ENCODE assay signal across 2 cellular contexts in the genomic region with DNA sequence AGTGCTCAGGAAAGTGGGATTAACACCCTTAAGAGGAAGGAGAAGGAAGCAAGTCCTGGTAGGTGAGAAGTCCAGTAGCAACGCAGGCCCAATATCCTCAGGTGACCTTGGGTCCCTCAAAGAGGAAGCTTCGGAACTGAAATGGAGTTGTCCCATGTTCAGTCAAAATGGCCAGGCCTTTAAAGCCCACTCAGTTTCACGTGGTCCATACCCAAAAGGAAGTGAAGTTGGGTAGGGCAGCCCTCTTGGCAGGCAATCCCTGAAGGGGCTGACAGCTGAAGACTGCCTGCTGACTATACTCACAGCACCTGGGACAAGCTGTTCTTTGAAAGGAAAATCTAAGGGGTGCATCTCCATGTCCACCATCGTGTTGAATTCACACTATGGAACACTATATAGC.
TF ChIP-seq lines count a peak whose summit lies in the region.

No MANE protein-coding gene starts in this region.

TF ChIP-seq in HepG2, 621 proteins besides CTCF, POLR2A, EP300 and RAD21:
- TF ChIP-seq ZFX (CRISPR knock-in tag; IDR thresholded peaks at IDR 0.05; ENCODE audit: low read depth) = peak; percentile 39
- no peak for TF ChIP-seq XBP1 (CRISPR knock-in tag; IDR thresholded peaks at IDR 0.05)
- TF ChIP-seq, protein P1, sequence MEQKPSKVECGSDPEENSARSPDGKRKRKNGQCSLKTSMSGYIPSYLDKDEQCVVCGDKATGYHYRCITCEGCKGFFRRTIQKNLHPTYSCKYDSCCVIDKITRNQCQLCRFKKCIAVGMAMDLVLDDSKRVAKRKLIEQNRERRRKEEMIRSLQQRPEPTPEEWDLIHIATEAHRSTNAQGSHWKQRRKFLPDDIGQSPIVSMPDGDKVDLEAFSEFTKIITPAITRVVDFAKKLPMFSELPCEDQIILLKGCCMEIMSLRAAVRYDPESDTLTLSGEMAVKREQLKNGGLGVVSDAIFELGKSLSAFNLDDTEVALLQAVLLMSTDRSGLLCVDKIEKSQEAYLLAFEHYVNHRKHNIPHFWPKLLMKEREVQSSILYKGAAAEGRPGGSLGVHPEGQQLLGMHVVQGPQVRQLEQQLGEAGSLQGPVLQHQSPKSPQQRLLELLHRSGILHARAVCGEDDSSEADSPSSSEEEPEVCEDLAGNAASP (CRISPR knock-in tag; IDR thresholded peaks at IDR 0.05; ENCODE audit: borderline replicate concordance) = 0 out of 2 replicates have a peak, but pooled peaks have one; percentile 64
- no peak for TF ChIP-seq ZFP37 (CRISPR knock-in tag; IDR thresholded peaks at IDR 0.05; ENCODE audit: borderline replicate concordance)

TF ChIP-seq in GM12878, 131 proteins besides CTCF, POLR2A, EP300 and RAD21:
- TF ChIP-seq SPI1 (IDR thresholded peaks at IDR 0.05; ENCODE audit: borderline replicate concordance, insufficient read depth, low read depth, low read length) = 0 out of 2 replicates have a peak, but pooled peaks have one; percentile 7
- TF ChIP-seq SUPT20H (IDR thresholded peaks at IDR 0.05; ENCODE audit: borderline replicate concordance, control insufficient read depth, low read depth, low read length) = no peak
- peak; percentile 47; the same call in 1 of the 2 replicates for TF ChIP-seq YY1 (IDR thresholded peaks at IDR 0.05; ENCODE audit: low read depth, low read length)
- TF ChIP-seq BHLHE40 (IDR thresholded peaks at IDR 0.05; ENCODE audit: borderline replicate concordance in 1 of 2, low read depth in 2 of 2, low read length in 1 of 2) = no peak
- no peak for TF ChIP-seq NFYA (IDR thresholded peaks at IDR 0.05; ENCODE audit: borderline replicate concordance, low read depth, low read length)
- TF ChIP-seq, protein P2, sequence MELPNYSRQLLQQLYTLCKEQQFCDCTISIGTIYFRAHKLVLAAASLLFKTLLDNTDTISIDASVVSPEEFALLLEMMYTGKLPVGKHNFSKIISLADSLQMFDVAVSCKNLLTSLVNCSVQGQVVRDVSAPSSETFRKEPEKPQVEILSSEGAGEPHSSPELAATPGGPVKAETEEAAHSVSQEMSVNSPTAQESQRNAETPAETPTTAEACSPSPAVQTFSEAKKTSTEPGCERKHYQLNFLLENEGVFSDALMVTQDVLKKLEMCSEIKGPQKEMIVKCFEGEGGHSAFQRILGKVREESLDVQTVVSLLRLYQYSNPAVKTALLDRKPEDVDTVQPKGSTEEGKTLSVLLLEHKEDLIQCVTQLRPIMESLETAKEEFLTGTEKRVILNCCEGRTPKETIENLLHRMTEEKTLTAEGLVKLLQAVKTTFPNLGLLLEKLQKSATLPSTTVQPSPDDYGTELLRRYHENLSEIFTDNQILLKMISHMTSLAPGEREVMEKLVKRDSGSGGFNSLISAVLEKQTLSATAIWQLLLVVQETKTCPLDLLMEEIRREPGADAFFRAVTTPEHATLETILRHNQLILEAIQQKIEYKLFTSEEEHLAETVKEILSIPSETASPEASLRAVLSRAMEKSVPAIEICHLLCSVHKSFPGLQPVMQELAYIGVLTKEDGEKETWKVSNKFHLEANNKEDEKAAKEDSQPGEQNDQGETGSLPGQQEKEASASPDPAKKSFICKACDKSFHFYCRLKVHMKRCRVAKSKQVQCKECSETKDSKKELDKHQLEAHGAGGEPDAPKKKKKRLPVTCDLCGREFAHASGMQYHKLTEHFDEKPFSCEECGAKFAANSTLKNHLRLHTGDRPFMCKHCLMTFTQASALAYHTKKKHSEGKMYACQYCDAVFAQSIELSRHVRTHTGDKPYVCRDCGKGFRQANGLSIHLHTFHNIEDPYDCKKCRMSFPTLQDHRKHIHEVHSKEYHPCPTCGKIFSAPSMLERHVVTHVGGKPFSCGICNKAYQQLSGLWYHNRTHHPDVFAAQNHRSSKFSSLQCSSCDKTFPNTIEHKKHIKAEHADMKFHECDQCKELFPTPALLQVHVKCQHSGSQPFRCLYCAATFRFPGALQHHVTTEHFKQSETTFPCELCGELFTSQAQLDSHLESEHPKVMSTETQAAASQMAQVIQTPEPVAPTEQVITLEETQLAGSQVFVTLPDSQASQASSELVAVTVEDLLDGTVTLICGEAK (IDR thresholded peaks at IDR 0.05; ENCODE audit: borderline replicate concordance) = no peak
- TF ChIP-seq, protein P3, sequence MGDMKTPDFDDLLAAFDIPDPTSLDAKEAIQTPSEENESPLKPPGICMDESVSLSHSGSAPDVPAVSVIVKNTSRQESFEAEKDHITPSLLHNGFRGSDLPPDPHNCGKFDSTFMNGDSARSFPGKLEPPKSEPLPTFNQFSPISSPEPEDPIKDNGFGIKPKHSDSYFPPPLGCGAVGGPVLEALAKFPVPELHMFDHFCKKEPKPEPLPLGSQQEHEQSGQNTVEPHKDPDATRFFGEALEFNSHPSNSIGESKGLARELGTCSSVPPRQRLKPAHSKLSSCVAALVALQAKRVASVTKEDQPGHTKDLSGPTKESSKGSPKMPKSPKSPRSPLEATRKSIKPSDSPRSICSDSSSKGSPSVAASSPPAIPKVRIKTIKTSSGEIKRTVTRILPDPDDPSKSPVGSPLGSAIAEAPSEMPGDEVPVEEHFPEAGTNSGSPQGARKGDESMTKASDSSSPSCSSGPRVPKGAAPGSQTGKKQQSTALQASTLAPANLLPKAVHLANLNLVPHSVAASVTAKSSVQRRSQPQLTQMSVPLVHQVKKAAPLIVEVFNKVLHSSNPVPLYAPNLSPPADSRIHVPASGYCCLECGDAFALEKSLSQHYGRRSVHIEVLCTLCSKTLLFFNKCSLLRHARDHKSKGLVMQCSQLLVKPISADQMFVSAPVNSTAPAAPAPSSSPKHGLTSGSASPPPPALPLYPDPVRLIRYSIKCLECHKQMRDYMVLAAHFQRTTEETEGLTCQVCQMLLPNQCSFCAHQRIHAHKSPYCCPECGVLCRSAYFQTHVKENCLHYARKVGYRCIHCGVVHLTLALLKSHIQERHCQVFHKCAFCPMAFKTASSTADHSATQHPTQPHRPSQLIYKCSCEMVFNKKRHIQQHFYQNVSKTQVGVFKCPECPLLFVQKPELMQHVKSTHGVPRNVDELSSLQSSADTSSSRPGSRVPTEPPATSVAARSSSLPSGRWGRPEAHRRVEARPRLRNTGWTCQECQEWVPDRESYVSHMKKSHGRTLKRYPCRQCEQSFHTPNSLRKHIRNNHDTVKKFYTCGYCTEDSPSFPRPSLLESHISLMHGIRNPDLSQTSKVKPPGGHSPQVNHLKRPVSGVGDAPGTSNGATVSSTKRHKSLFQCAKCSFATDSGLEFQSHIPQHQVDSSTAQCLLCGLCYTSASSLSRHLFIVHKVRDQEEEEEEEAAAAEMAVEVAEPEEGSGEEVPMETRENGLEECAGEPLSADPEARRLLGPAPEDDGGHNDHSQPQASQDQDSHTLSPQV (IDR thresholded peaks at IDR 0.05) = no peak
TF ChIP-seq in GM12878: peak in this region for 2.
